In the genomic region with DNA sequence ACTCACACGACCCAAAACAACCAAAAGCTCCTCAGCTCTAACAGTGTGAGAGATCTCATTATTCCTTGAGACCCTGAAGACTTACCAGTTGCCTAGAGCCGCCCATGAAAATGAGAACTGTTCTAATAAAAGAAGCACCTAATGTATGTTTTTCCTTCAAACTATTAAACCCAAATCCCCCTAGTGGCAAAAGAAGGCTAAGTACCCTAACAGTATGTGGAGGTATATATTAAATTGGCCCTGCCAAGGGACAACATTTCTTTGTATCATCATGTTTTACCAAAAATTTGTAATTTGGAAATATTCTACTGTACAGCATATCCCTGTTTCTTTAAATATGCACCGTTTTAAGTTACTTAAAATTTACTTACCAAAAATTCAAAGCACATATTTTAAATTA, we compare ENCODE assay signal across 10 cellular contexts. TPM values are rescaled to one million over a fixed set of nuclear protein-coding genes. Genes with fewer than 3 reads are reported as not detected.
A peak's percentile ranks its signal among the peaks of the same experiment; 100 is the strongest.
DNase-seq lines count a peak whose midpoint lies in the region; ATAC-seq, FAIRE-seq and TF ChIP-seq lines count a peak whose summit lies in the region.
"Had no signal": no experiment of that assay in that cellular context is flagged by ENCODE, and none has a peak within 500 bp of the region (broad histone marks: within the 10 kb centered on the region; RNA-seq: fewer than 3 reads in every experiment).

No MANE protein-coding gene starts in this region.

- H3K27me3 Mint-ChIP-seq in stimulated activated naive CD8-positive, alpha-beta T cell treated with anti-CD3 and anti-CD28 coated beads, Interleukin-15, amount 100 ng/mL, for 72 hours = peaks cover 31% of the 10 kb centered on the region
- H3K27me3 Mint-ChIP-seq in T-helper 2 cell treated with Interferon-gamma antibody and Interleukin-4, amounts not matched to agents 5 μg/mL and 100 μg/mL, for 36 hours (ENCODE audit: low read depth) = peaks cover 7% of the 10 kb centered on the region

- H3K79me2 ChIP-seq in keratinocyte (ENCODE audit: control insufficient read depth, insufficient read depth, low read length) = no peaks in the 10 kb centered on the region

- H4K20me1 ChIP-seq in keratinocyte (ENCODE audit: control insufficient read depth, extremely low read depth, insufficient read depth, low read length) = no peaks in the 10 kb centered on the region

- no peak overlapping the region for H3K27ac ChIP-seq in keratinocyte (ENCODE audit: control insufficient read depth, insufficient read depth, low read length)
- H3K27ac ChIP-seq in esophagus muscularis mucosa (replicated peaks in 1 of 4) = no peak overlapping the region

- H3K9ac ChIP-seq in keratinocyte (ENCODE audit: control insufficient read depth, extremely low read depth, insufficient read depth, low read length) = no peak overlapping the region

- no peak for ATAC-seq in stimulated activated naive CD8-positive, alpha-beta T cell treated with anti-CD3 and anti-CD28 coated beads, Interleukin-15, amount 100 ng/mL, for 72 hours
- ATAC-seq: activated naive CD4-positive, alpha-beta T cell treated with anti-CD3 and anti-CD28 coated beads, Interleukin-2, amount 50 U/mL, for 72 hours had no signal

- TF ChIP-seq POLR2A in esophagus muscularis mucosa (IDR thresholded peaks at IDR 0.05; ENCODE audit: low read depth) = no peak

- H3K4me1 Mint-ChIP-seq in stimulated activated naive CD8-positive, alpha-beta T cell treated with anti-CD3 and anti-CD28 coated beads, Interleukin-15, amount 100 ng/mL, for 72 hours = peaks cover 16% of the 10 kb centered on the region
- no peaks in the 10 kb centered on the region for H3K4me1 Mint-ChIP-seq in T-helper 2 cell treated with Interferon-gamma antibody and Interleukin-4, amounts not matched to agents 5 μg/mL and 100 μg/mL, for 36 hours (ENCODE audit: low read depth)

- H3K27me3 ChIP-seq in keratinocyte (ENCODE audit: control insufficient read depth, extremely low read depth, insufficient read depth, low read length) (no peaks in the 10 kb centered on the region), esophagus muscularis mucosa (no peaks in the 10 kb centered on the region)

- H2AFZ ChIP-seq in keratinocyte (ENCODE audit: control insufficient read depth, low read length) = no peak overlapping the region

- intact Hi-C loops in esophagus muscularis mucosa (cut with DNase I) = no loop called here

- H3K4me1 ChIP-seq in keratinocyte (ENCODE audit: control insufficient read depth, extremely low read depth, insufficient read depth, low read length) (no peaks in the 10 kb centered on the region), esophagus muscularis mucosa (peaks cover 0 to 13% (median 10%) of the 10 kb centered on the region in 4 donors)

- DNase-seq in G401 (ENCODE audit: low spot score) (peak; percentile 25), HEK293T (ENCODE audit: extremely low spot score) (peak; percentile 19), RKO (ENCODE audit: low spot score) (peak; percentile 42), keratinocyte (ENCODE audit: low read depth, low spot score) (no peak), esophagus muscularis mucosa (ENCODE audit: extremely low spot score) (no peak)
- no peak for DNase-seq in stimulated activated naive CD8-positive, alpha-beta T cell treated with anti-CD3 and anti-CD28 coated beads, Interleukin-15, amount 100 ng/mL, for 72 hours
- DNase-seq in T-helper 2 cell treated with Interferon-gamma antibody and Interleukin-4, amounts not matched to agents 5 μg/mL and 100 μg/mL, for 36 hours (ENCODE audit: low spot score) = no peak
- no peak for DNase-seq in central memory CD4-positive, alpha-beta T cell

- dilution Hi-C loops in keratinocyte (cut with MboI; ENCODE audit: extremely low pct_ligation_motif_present, low sequenced_read_pairs) = no loop called here

- H3K9me3 ChIP-seq in keratinocyte (ENCODE audit: control insufficient read depth, low read depth, low read length) (no peaks in the 10 kb centered on the region), esophagus muscularis mucosa (no peaks in the 10 kb centered on the region)

- H3K36me3 ChIP-seq in keratinocyte (ENCODE audit: control insufficient read depth in 2 of 2, extremely low read depth in 1 of 2, insufficient read depth in 2 of 2, low read length in 2 of 2) (no peaks in the 10 kb centered on the region), esophagus muscularis mucosa (no peaks in the 10 kb centered on the region)

- 48% methylated on average over 3 of the region's 3 CpGs for WGBS in esophagus muscularis mucosa

- TF ChIP-seq CTCF in keratinocyte (optimal IDR thresholded peaks at IDR 0.05 in 1 of 3, IDR thresholded peaks at IDR 0.05 in 1 of 3, conservative IDR thresholded peaks at IDR 0.05 in 1 of 3; ENCODE audit: extremely low read depth in 1 of 3, insufficient read depth in 2 of 3, low read length in 3 of 3) (peak in 2 of 3 experiments; percentile 19 to 50), esophagus muscularis mucosa (IDR thresholded peaks at IDR 0.05) (peak in 1 of 3 experiments; percentile 15)

- in situ Hi-C loops in G401 (cut with HindIII; ENCODE audit: low sequenced_read_pairs) = no loop called here

- H3K36me3 Mint-ChIP-seq in T-helper 2 cell treated with Interferon-gamma antibody and Interleukin-4, amounts not matched to agents 5 μg/mL and 100 μg/mL, for 36 hours (ENCODE audit: low read depth) = no peaks in the 10 kb centered on the region
- H3K36me3 Mint-ChIP-seq: activated naive CD4-positive, alpha-beta T cell treated with anti-CD3 and anti-CD28 coated beads, Interleukin-2, amount 50 U/mL, for 72 hours had no signal

- H3K4me3 ChIP-seq in keratinocyte (ENCODE audit: control insufficient read depth in 2 of 3, extremely low read depth in 1 of 3, insufficient read depth in 2 of 3, low read depth in 1 of 3, low read length in 3 of 3) (no peak overlapping the region), esophagus muscularis mucosa (no peak overlapping the region)

- no peak overlapping the region for H3K27ac Mint-ChIP-seq in stimulated activated naive CD8-positive, alpha-beta T cell treated with anti-CD3 and anti-CD28 coated beads, Interleukin-15, amount 100 ng/mL, for 72 hours
- H3K27ac Mint-ChIP-seq in T-helper 2 cell treated with Interferon-gamma antibody and Interleukin-4, amounts not matched to agents 5 μg/mL and 100 μg/mL, for 36 hours = no peak overlapping the region
- H3K27ac Mint-ChIP-seq: activated naive CD4-positive, alpha-beta T cell treated with anti-CD3 and anti-CD28 coated beads, Interleukin-2, amount 50 U/mL, for 72 hours had no signal

- H3K4me3 Mint-ChIP-seq in stimulated activated naive CD8-positive, alpha-beta T cell treated with anti-CD3 and anti-CD28 coated beads, Interleukin-15, amount 100 ng/mL, for 72 hours = no peak overlapping the region
- H3K4me3 Mint-ChIP-seq in T-helper 2 cell treated with Interferon-gamma antibody and Interleukin-4, amounts not matched to agents 5 μg/mL and 100 μg/mL, for 36 hours = no peak overlapping the region

- no peaks in the 10 kb centered on the region for H3K9me1 ChIP-seq in keratinocyte (ENCODE audit: control insufficient read depth, extremely low read depth, insufficient read depth, low read length)

- CTCF ChIA-PET in HEK293T (lab: Yijun Ruan, JAX) = interaction anchor here (0.7 kb wide), 1 partner anchor 19 kb away, joined by 3 read pairs; no protein-coding TSS in a partner anchor

- no peak for TF ChIP-seq EP300 in esophagus muscularis mucosa (IDR thresholded peaks at IDR 0.05)

- POLR2A ChIA-PET in HEK293T (lab: Yijun Ruan, JAX) = no interaction called here

- FAIRE-seq in keratinocyte (lab: Jason Lieb, UNC) = no peak
- FAIRE-seq: GM19239 had no signal

- H3K9me3 Mint-ChIP-seq in stimulated activated naive CD8-positive, alpha-beta T cell treated with anti-CD3 and anti-CD28 coated beads, Interleukin-15, amount 100 ng/mL, for 72 hours = no peaks in the 10 kb centered on the region
- no peaks in the 10 kb centered on the region for H3K9me3 Mint-ChIP-seq in T-helper 2 cell treated with Interferon-gamma antibody and Interleukin-4, amounts not matched to agents 5 μg/mL and 100 μg/mL, for 36 hours
- H3K9me3 Mint-ChIP-seq: activated naive CD4-positive, alpha-beta T cell treated with anti-CD3 and anti-CD28 coated beads, Interleukin-2, amount 50 U/mL, for 72 hours had no signal

- no peak overlapping the region for H3K4me2 ChIP-seq in keratinocyte (ENCODE audit: control insufficient read depth, extremely low read depth, insufficient read depth, low read depth, low read length)

TF ChIP-seq in HEK293T, 16 proteins besides CTCF, POLR2A, EP300 and RAD21 (continues in another document):
- TF ChIP-seq FOXA1 (IDR thresholded peaks at IDR 0.05) (no peak), ZNF384 (IDR thresholded peaks at IDR 0.05) (no peak), FOXM1 (IDR thresholded peaks at IDR 0.05; ENCODE audit: borderline replicate concordance) (no peak), CTBP1 (IDR thresholded peaks at IDR 0.05; ENCODE audit: borderline replicate concordance) (no peak), L3MBTL2 (conservative IDR thresholded peaks at IDR 0.05) (no peak), FOXK2 (IDR thresholded peaks at IDR 0.05) (no peak), BHLHE40 (IDR thresholded peaks at IDR 0.05; ENCODE audit: borderline replicate concordance) (no peak), SUZ12 (IDR thresholded peaks at IDR 0.05) (no peak), HDGF (IDR thresholded peaks at IDR 0.05; ENCODE audit: borderline replicate concordance) (no peak), ARNT (IDR thresholded peaks at IDR 0.05) (no peak), ELF4 (IDR thresholded peaks at IDR 0.05) (no peak), TARDBP (IDR thresholded peaks at IDR 0.05) (no peak), SP1 (IDR thresholded peaks at IDR 0.05) (no peak)
- TF ChIP-seq, protein P1, sequence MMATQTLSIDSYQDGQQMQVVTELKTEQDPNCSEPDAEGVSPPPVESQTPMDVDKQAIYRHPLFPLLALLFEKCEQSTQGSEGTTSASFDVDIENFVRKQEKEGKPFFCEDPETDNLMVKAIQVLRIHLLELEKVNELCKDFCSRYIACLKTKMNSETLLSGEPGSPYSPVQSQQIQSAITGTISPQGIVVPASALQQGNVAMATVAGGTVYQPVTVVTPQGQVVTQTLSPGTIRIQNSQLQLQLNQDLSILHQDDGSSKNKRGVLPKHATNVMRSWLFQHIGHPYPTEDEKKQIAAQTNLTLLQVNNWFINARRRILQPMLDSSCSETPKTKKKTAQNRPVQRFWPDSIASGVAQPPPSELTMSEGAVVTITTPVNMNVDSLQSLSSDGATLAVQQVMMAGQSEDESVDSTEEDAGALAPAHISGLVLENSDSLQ (IDR thresholded peaks at IDR 0.05) = no peak

RNA-seq across cellular contexts. Expression of a gene that starts 38.0 kb away (rescaled TPM):
- not detected in 2 replicates for total RNA-seq in G401 (2014; rRNA removed; shearing (Covaris generic))
- polyA plus RNA-seq in keratinocyte = not detected in 3 replicates
- not detected for polyA plus RNA-seq in keratinocyte (2011; ENCODE audit: low read depth)
- not detected in 2 replicates for polyA plus RNA-seq in keratinocyte (2011; cell fraction: cytosol; rRNA removed)
- polyA plus RNA-seq in keratinocyte (2011; cell fraction: nucleus; rRNA removed) = not detected in 2 replicates
- polyA plus RNA-seq in keratinocyte (2012; ENCODE audit: low replicate concordance) = not detected in 2 replicates
- polyA minus RNA-seq in keratinocyte = not detected in 3 replicates
- not detected for polyA minus RNA-seq in keratinocyte (2011; cell fraction: cytosol; rRNA and poly(A)+ RNA removed)
- polyA minus RNA-seq in keratinocyte (2011; cell fraction: nucleus; rRNA and poly(A)+ RNA removed) = not detected in 2 replicates
- total RNA-seq in esophagus muscularis mucosa = 1 to 10 TPM in 1 of 4 donors, under 1 TPM in 3; 0.13 to 2.9 (median 0.76) TPM
- total RNA-seq: activated naive CD4-positive, alpha-beta T cell treated with anti-CD3 and anti-CD28 coated beads, Interleukin-2, amount 50 U/mL, for 72 hours had no signal

Comparison
In these comparisons a context has a peak if more than half of its experiments do, and no peak if none do; other contexts are left out.
1. DNase-seq: peak in G401 (single experiment), HEK293T (single experiment) and RKO (single experiment); none in keratinocyte (single experiment), stimulated activated naive CD8-positive, alpha-beta T cell treated with anti-CD3 and anti-CD28 coated beads, Interleukin-15, amount 100 ng/mL, for 72 hours (0 of 2), T-helper 2 cell treated with Interferon-gamma antibody and Interleukin-4, amounts not matched to agents 5 μg/mL and 100 μg/mL, for 36 hours (single experiment), central memory CD4-positive, alpha-beta T cell (single experiment) and esophagus muscularis mucosa (single experiment).